Comparison of ENCODE assay signal across 13 cellular contexts in genomic region chr6:84410377-84410776, GRCh38.
"Had no signal": no experiment of that assay in that cellular context is flagged by ENCODE, and none has a peak within 500 bp of the region (broad histone marks: within the 10 kb centered on the region; RNA-seq: fewer than 3 reads in every experiment).

No MANE protein-coding gene starts in this region.

- DNase-seq: activated CD4-positive, alpha-beta T cell treated with anti-CD3 and anti-CD28 coated beads, Interleukin-2, amount 50 U/mL, for 1 hour; activated naive CD4-positive, alpha-beta T cell treated with anti-CD3 and anti-CD28 coated beads, Interleukin-2, amount 10 ng/mL, durations not matched to agents 7 days and 5 days; activated T-cell treated with anti-CD3 and anti-CD28 coated beads for 4 hours; adrenal gland; effector CD4-positive, alpha-beta T cell; foreskin melanocyte; head of caudate nucleus; left colon; natural killer cell; right cardiac atrium; trophoblast cell had no signal

- H3K4me3 ChIP-seq: adrenal gland had no signal

- H3K4me3 Mint-ChIP-seq: activated naive CD4-positive, alpha-beta T cell treated with anti-CD3 and anti-CD28 coated beads, Interleukin-2, amount 10 ng/mL, durations not matched to agents 7 days and 5 days; natural killer cell; stimulated activated memory B cell treated with anti-CD40 and anti-IgM and Interleukin-4, amounts not matched to agents 10 μg/mL and 1 μg/mL and 100 μg/mL, for 72 hours had no signal

- H3K9me3 Mint-ChIP-seq: activated naive CD4-positive, alpha-beta T cell treated with anti-CD3 and anti-CD28 coated beads, Interleukin-2, amount 10 ng/mL, durations not matched to agents 7 days and 5 days; activated T-helper 2 cell treated with anti-CD3 and anti-CD28 coated beads, Interferon-gamma antibody, Interleukin-2, Interleukin-4, amounts not matched to agents 10 μg/mL and 5 μg/mL and 100 μg/mL, durations not matched to agents 14 hours and 24 hours and 36 hours; stimulated activated memory B cell treated with anti-CD40 and anti-IgM and Interleukin-4, amounts not matched to agents 10 μg/mL and 1 μg/mL and 100 μg/mL, for 72 hours had no signal

- H3K36me3 Mint-ChIP-seq: activated naive CD4-positive, alpha-beta T cell treated with anti-CD3 and anti-CD28 coated beads, Interleukin-2, amount 10 ng/mL, durations not matched to agents 7 days and 5 days; natural killer cell; stimulated activated memory B cell treated with anti-CD40 and anti-IgM and Interleukin-4, amounts not matched to agents 10 μg/mL and 1 μg/mL and 100 μg/mL, for 72 hours had no signal

- H3K4me1 Mint-ChIP-seq: activated naive CD4-positive, alpha-beta T cell treated with anti-CD3 and anti-CD28 coated beads, Interleukin-2, amount 10 ng/mL, durations not matched to agents 7 days and 5 days; natural killer cell; stimulated activated memory B cell treated with anti-CD40 and anti-IgM and Interleukin-4, amounts not matched to agents 10 μg/mL and 1 μg/mL and 100 μg/mL, for 72 hours had no signal

- H3K27ac ChIP-seq: adrenal gland had no signal

- H3K4me1 ChIP-seq: adrenal gland had no signal

- H3K27ac Mint-ChIP-seq: activated naive CD4-positive, alpha-beta T cell treated with anti-CD3 and anti-CD28 coated beads, Interleukin-2, amount 10 ng/mL, durations not matched to agents 7 days and 5 days; activated T-helper 2 cell treated with anti-CD3 and anti-CD28 coated beads, Interferon-gamma antibody, Interleukin-2, Interleukin-4, amounts not matched to agents 10 μg/mL and 5 μg/mL and 100 μg/mL, durations not matched to agents 14 hours and 24 hours and 36 hours; natural killer cell; stimulated activated memory B cell treated with anti-CD40 and anti-IgM and Interleukin-4, amounts not matched to agents 10 μg/mL and 1 μg/mL and 100 μg/mL, for 72 hours had no signal

- ATAC-seq: left colon; natural killer cell; right cardiac atrium; stimulated activated memory B cell treated with anti-CD40 and anti-IgM and Interleukin-4, amounts not matched to agents 10 μg/mL and 1 μg/mL and 100 μg/mL, for 72 hours had no signal

- H3K36me3 ChIP-seq: adrenal gland had no signal

- H3K27me3 Mint-ChIP-seq: activated naive CD4-positive, alpha-beta T cell treated with anti-CD3 and anti-CD28 coated beads, Interleukin-2, amount 10 ng/mL, durations not matched to agents 7 days and 5 days; stimulated activated memory B cell treated with anti-CD40 and anti-IgM and Interleukin-4, amounts not matched to agents 10 μg/mL and 1 μg/mL and 100 μg/mL, for 72 hours had no signal

- H3K9me3 ChIP-seq: adrenal gland had no signal

- H3K27me3 ChIP-seq: adrenal gland had no signal
